ENCODE assay signal across 24 cellular contexts in the genomic region with DNA sequence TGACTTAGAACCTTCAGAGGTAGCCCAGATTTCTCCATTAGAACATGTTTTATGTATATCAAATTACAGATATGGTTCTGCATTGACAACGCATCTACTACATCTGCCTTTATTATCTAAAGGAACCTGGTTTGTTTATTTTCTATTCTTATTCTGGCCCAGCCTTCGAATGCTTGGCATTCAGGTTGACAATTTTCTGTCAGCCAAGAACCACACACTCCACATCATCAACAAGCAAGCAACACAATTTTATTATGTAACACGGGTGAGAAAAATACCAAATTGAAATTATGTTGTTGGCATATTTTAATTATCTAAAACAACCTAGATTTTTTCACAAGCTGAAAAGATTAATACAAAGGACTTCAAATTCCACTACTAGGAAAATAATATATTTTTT. TPM values are rescaled to one million over a fixed set of nuclear protein-coding genes. Genes with fewer than 3 reads are reported as not detected.
DNase-seq lines count a peak whose midpoint lies in the region; ATAC-seq and TF ChIP-seq lines count a peak whose summit lies in the region.
"Had no signal": no experiment of that assay in that cellular context is flagged by ENCODE, and none has a peak within 500 bp of the region (broad histone marks: within the 10 kb centered on the region; RNA-seq: fewer than 3 reads in every experiment).

No MANE protein-coding gene starts in this region.

- no peaks in the 10 kb centered on the region for H3K27me3 ChIP-seq in left ventricle myocardium inferior (ENCODE audit: low read depth)
- no peaks in the 10 kb centered on the region for H3K27me3 ChIP-seq in PC-9 (ENCODE audit: insufficient read depth, low read depth)
- H3K27me3 ChIP-seq: BE2C, BLaER1 had no signal

- CTCF ChIA-PET in PC-9 (lab: Charles Lee) = no interaction called here
- CTCF ChIA-PET in activated CD4-positive, alpha-beta T cell treated with anti-CD3 and anti-CD28 coated beads for 36 hours (lab: Charles Lee) = no interaction called here

- no peaks in the 10 kb centered on the region for H3K27me3 Mint-ChIP-seq in activated CD4-positive, alpha-beta T cell treated with anti-CD3 and anti-CD28 coated beads for 36 hours
- H3K27me3 Mint-ChIP-seq: CD4-positive, alpha-beta memory T cell; CD4-positive, CD25-positive, alpha-beta regulatory T cell; CD8-positive, alpha-beta memory T cell had no signal

- no peaks in the 10 kb centered on the region for H4K20me1 ChIP-seq in PC-9 (ENCODE audit: insufficient read depth)
- H4K20me1 ChIP-seq: BLaER1 had no signal

- no peak overlapping the region for H3K4me2 ChIP-seq in PC-9
- H3K4me2 ChIP-seq: BLaER1 had no signal

- BruUV-seq in PC-9 (replicated peaks; lab: Mats Ljungman, UMichigan) = no TSS peak

- no peak for ATAC-seq in Right ventricle myocardium inferior
- ATAC-seq in activated CD4-positive, alpha-beta T cell treated with anti-CD3 and anti-CD28 coated beads for 36 hours = no peak

- H3K27ac ChIP-seq in left ventricle myocardium inferior (replicated peaks) (peak overlapping the region; percentile 65), PC-9 (peak overlapping the region; percentile 97; the same call in 1 of the 2 replicates)
- H3K27ac ChIP-seq: BLaER1 had no signal

- H3F3A ChIP-seq in PC-9 (ENCODE audit: insufficient read depth, low read depth) = peaks cover 59% of the 10 kb centered on the region

- intact Hi-C loops in left ventricle myocardium inferior (cut with micrococcal nuclease) (no loop called here), Right ventricle myocardium inferior (cut with DNase I) (no loop called here), PC-9 (cut with micrococcal nuclease; ENCODE audit: unreplicated experiment) (no loop called here)
- intact Hi-C loops in activated CD4-positive, alpha-beta T cell treated with anti-CD3 and anti-CD28 coated beads for 36 hours (cut with DNase I, micrococcal nuclease) = no loop called here

- no peak overlapping the region for H3K27ac Mint-ChIP-seq in activated CD4-positive, alpha-beta T cell treated with anti-CD3 and anti-CD28 coated beads for 36 hours
- H3K27ac Mint-ChIP-seq: CD14-positive monocyte; CD8-positive, alpha-beta memory T cell had no signal

- DNase-seq in left ventricle myocardium inferior = no peak
- DNase-seq in Right ventricle myocardium inferior (ENCODE audit: missing footprints) = no peak
- DNase-seq in PC-9 = no peak
- DNase-seq in cerebellar cortex (ENCODE audit: low spot score) = peak; percentile 67
- DNase-seq in superior temporal gyrus (ENCODE audit: extremely low spot score) = peak; percentile 45
- no peak for DNase-seq in NCI-H524 (lab: John Stamatoyannopoulos, UW)
- no peak for DNase-seq in NCI-H1092 treated with DMSO at 0.1 percent for 48 hours (lab: John Stamatoyannopoulos, UW)
- DNase-seq in activated CD4-positive, alpha-beta T cell treated with anti-CD3 and anti-CD28 coated beads for 36 hours = no peak
- DNase-seq: 8988T; ACHN; BE2C; CD4-positive, alpha-beta memory T cell; CD4-positive, CD25-positive, alpha-beta regulatory T cell; CD8-positive, alpha-beta memory T cell; COR-L47; DMS 273 treated with DMSO at 0.1 percent for 48 hours; DMS153; DMS53; DMS79; DND-41; EL; GF-D8 had no signal

- H3K36me3 Mint-ChIP-seq in activated CD4-positive, alpha-beta T cell treated with anti-CD3 and anti-CD28 coated beads for 36 hours (ENCODE audit: low read depth) = peaks cover 9% of the 10 kb centered on the region

- no peak overlapping the region for H2AFZ ChIP-seq in PC-9

- peaks cover 35% of the 10 kb centered on the region for H3K4me1 Mint-ChIP-seq in activated CD4-positive, alpha-beta T cell treated with anti-CD3 and anti-CD28 coated beads for 36 hours

- H3K4me1 ChIP-seq in left ventricle myocardium inferior (peaks cover 91% of the 10 kb centered on the region), PC-9 (replicated peaks; ENCODE audit: insufficient read depth) (peaks cover 80% of the 10 kb centered on the region)

- H3K4me3 Mint-ChIP-seq in activated CD4-positive, alpha-beta T cell treated with anti-CD3 and anti-CD28 coated beads for 36 hours = no peak overlapping the region
- H3K4me3 Mint-ChIP-seq: CD14-positive monocyte; CD4-positive, alpha-beta memory T cell; CD4-positive, CD25-positive, alpha-beta regulatory T cell; CD8-positive, alpha-beta memory T cell had no signal

- H3K9me3 Mint-ChIP-seq in activated CD4-positive, alpha-beta T cell treated with anti-CD3 and anti-CD28 coated beads for 36 hours (ENCODE audit: low read depth) = no peaks in the 10 kb centered on the region
- H3K9me3 Mint-ChIP-seq: CD14-positive monocyte; CD4-positive, alpha-beta memory T cell; CD8-positive, alpha-beta memory T cell had no signal

- H3K4me3 ChIP-seq in left ventricle myocardium inferior (no peak overlapping the region), PC-9 (no peak overlapping the region)
- H3K4me3 ChIP-seq: BLaER1 had no signal

- H3K9me3 ChIP-seq in left ventricle myocardium inferior (replicated peaks) (no peaks in the 10 kb centered on the region), PC-9 (ENCODE audit: insufficient read depth, low read depth) (no peaks in the 10 kb centered on the region; the same call in 1 of the 2 replicates)
- H3K9me3 ChIP-seq: BE2C, BLaER1 had no signal

- H3K36me3 ChIP-seq in left ventricle myocardium inferior = no peaks in the 10 kb centered on the region
- 0 out of 2 replicates have a peak, but pooled peaks cover 11% of the 10 kb centered on the region for H3K36me3 ChIP-seq in PC-9 (ENCODE audit: low read depth)
- H3K36me3 ChIP-seq: BE2C, BLaER1 had no signal

- POLR2A ChIA-PET in PC-9 (lab: Charles Lee; ENCODE audit: unreplicated experiment) = no interaction called here
- POLR2A ChIA-PET in activated CD4-positive, alpha-beta T cell treated with anti-CD3 and anti-CD28 coated beads for 36 hours (lab: Charles Lee) = no interaction called here

- TF ChIP-seq CTCF in left ventricle myocardium inferior (IDR thresholded peaks at IDR 0.05; ENCODE audit: borderline replicate concordance) (no peak), PC-9 (conservative IDR thresholded peaks at IDR 0.05) (no peak)

- H3K79me2 ChIP-seq in PC-9 (ENCODE audit: low read depth) = peaks cover 86% of the 10 kb centered on the region

- H3K9me2 ChIP-seq in PC-9 (ENCODE audit: insufficient read depth) = no peaks in the 10 kb centered on the region

RNA-seq across cellular contexts. Expression of a gene that starts 14.6 kb away (rescaled TPM):
- 44.1 TPM for total RNA-seq in left ventricle myocardium inferior
- 34.7 TPM for total RNA-seq in Right ventricle myocardium inferior
- total RNA-seq in PC-9 (2021) = 10.4 and 10.9 TPM in 2 replicates
- 1 to 10 TPM; 6.7 to 7.3 TPM for total RNA-seq in activated CD4-positive, alpha-beta T cell treated with anti-CD3 and anti-CD28 coated beads for 36 hours

RNA-seq across cellular contexts. Expression of a gene that starts 44.7 kb away (rescaled TPM):
- total RNA-seq in left ventricle myocardium inferior = 14.8 TPM
- total RNA-seq in Right ventricle myocardium inferior = 11.7 TPM
- 5.6 and 11.5 TPM in 2 replicates for total RNA-seq in PC-9 (2021)
- 1 to 10 TPM; 3.6 to 4.9 TPM for total RNA-seq in activated CD4-positive, alpha-beta T cell treated with anti-CD3 and anti-CD28 coated beads for 36 hours

Comparison
In these comparisons a context has a peak if more than half of its experiments do, and no peak if none do; other contexts are left out.
1. DNase-seq: peak in cerebellar cortex (single experiment) and superior temporal gyrus (single experiment); none in left ventricle myocardium inferior (single experiment), Right ventricle myocardium inferior (single experiment), PC-9 (0 of 2), NCI-H524 (0 of 2), NCI-H1092 treated with DMSO at 0.1 percent for 48 hours (single experiment) and activated CD4-positive, alpha-beta T cell treated with anti-CD3 and anti-CD28 coated beads for 36 hours (single experiment).